Comparison of ENCODE assay signal across 1 cellular context in genomic region chr6:155444120-155444917, GRCh38.
TF ChIP-seq lines count a peak whose summit lies in the region.

No MANE protein-coding gene starts in this region.

TF ChIP-seq in HepG2, 621 proteins besides CTCF, POLR2A, EP300 and RAD21 (continued from another document and continues in another):
- TF ChIP-seq PHF20 (CRISPR knock-in tag; IDR thresholded peaks at IDR 0.05) = no peak
- TF ChIP-seq ZNF513 (CRISPR knock-in tag; conservative IDR thresholded peaks at IDR 0.05) = no peak
- no peak for TF ChIP-seq BRCA1 (CRISPR knock-in tag; IDR thresholded peaks at IDR 0.05)
- TF ChIP-seq HINFP (CRISPR knock-in tag; IDR thresholded peaks at IDR 0.05; ENCODE audit: low read depth) = no peak
- 0 out of 2 replicates have a peak, but pooled peaks have one; percentile 79 for TF ChIP-seq ZNF343 (CRISPR knock-in tag; IDR thresholded peaks at IDR 0.05)
- TF ChIP-seq ZNF317 (CRISPR knock-in tag; IDR thresholded peaks at IDR 0.05) = peak; percentile 65; the same call in 1 of the 2 replicates
- TF ChIP-seq GTF3A (CRISPR knock-in tag; conservative IDR thresholded peaks at IDR 0.05) = no peak
- TF ChIP-seq FOXO1 (CRISPR knock-in tag; IDR thresholded peaks at IDR 0.05) = peak; percentile 93
- TF ChIP-seq IKZF1 (IDR thresholded peaks at IDR 0.05) = no peak
- no peak for TF ChIP-seq ZNF282 (IDR thresholded peaks at IDR 0.05; ENCODE audit: partially characterized antibody)
- TF ChIP-seq RARG (CRISPR knock-in tag; IDR thresholded peaks at IDR 0.05; ENCODE audit: low read depth) = 0 out of 2 replicates have a peak, but pooled peaks have one; percentile 33
- TF ChIP-seq TRAFD1 (CRISPR knock-in tag; IDR thresholded peaks at IDR 0.05; ENCODE audit: borderline replicate concordance) = no peak
- TF ChIP-seq NFIB (CRISPR knock-in tag; IDR thresholded peaks at IDR 0.05; ENCODE audit: borderline replicate concordance) = no peak
- no peak for TF ChIP-seq ZNF468 (CRISPR knock-in tag; IDR thresholded peaks at IDR 0.05)
- peak; percentile 39; the same call in 1 of the 2 replicates for TF ChIP-seq ZKSCAN1 (IDR thresholded peaks at IDR 0.05; ENCODE audit: low read length)
- TF ChIP-seq ARID5B (CRISPR knock-in tag; IDR thresholded peaks at IDR 0.05) = peak; percentile 96
- TF ChIP-seq MIER2 (CRISPR knock-in tag; IDR thresholded peaks at IDR 0.05) = peak; percentile 74
- peak; percentile 94 for TF ChIP-seq ZMYM4 (CRISPR knock-in tag; IDR thresholded peaks at IDR 0.05)
- TF ChIP-seq HMGXB4 (CRISPR knock-in tag; IDR thresholded peaks at IDR 0.05; ENCODE audit: borderline replicate concordance in 1 of 2, low read depth in 1 of 2) = peak; percentile 47 to 62; a peak in 2 of 4 replicates
- no peak for TF ChIP-seq PAWR (CRISPR knock-in tag; IDR thresholded peaks at IDR 0.05; ENCODE audit: borderline replicate concordance)
- no peak for TF ChIP-seq ZNF256 (CRISPR knock-in tag; conservative IDR thresholded peaks at IDR 0.05)
- peak; percentile 40; the same call in 1 of the 2 replicates for TF ChIP-seq ZNF652 (CRISPR knock-in tag; IDR thresholded peaks at IDR 0.05; ENCODE audit: borderline replicate concordance, low read depth)
- TF ChIP-seq AHR (CRISPR knock-in tag; IDR thresholded peaks at IDR 0.05) = peak; percentile 100
- TF ChIP-seq ZZZ3 (CRISPR knock-in tag; IDR thresholded peaks at IDR 0.05; ENCODE audit: borderline replicate concordance) = no peak
- TF ChIP-seq ZNF878 (CRISPR knock-in tag; IDR thresholded peaks at IDR 0.05) = peak; percentile 43; the same call in 1 of the 2 replicates
- TF ChIP-seq PRDM10 (CRISPR knock-in tag; IDR thresholded peaks at IDR 0.05; ENCODE audit: low read depth) = peak; percentile 77; the same call in 1 of the 2 replicates
- no peak for TF ChIP-seq SP2 (CRISPR knock-in tag; IDR thresholded peaks at IDR 0.05)
- peak; percentile 76 for TF ChIP-seq ZNF414 (CRISPR knock-in tag; IDR thresholded peaks at IDR 0.05)
- peak; percentile 32; the same call in 1 of the 2 replicates for TF ChIP-seq GABPB1 (CRISPR knock-in tag; IDR thresholded peaks at IDR 0.05)
- TF ChIP-seq HMGXB3 (CRISPR knock-in tag; IDR thresholded peaks at IDR 0.05; ENCODE audit: borderline replicate concordance) = peak; percentile 85
- peak; percentile 98 for TF ChIP-seq RXRB (CRISPR knock-in tag; IDR thresholded peaks at IDR 0.05; ENCODE audit: borderline replicate concordance)
- TF ChIP-seq ZNF530 (CRISPR knock-in tag; IDR thresholded peaks at IDR 0.05; ENCODE audit: low read depth) = no peak
- TF ChIP-seq ELK4 (CRISPR knock-in tag; IDR thresholded peaks at IDR 0.05; ENCODE audit: borderline replicate concordance) = no peak
- peak; percentile 75; the same call in 1 of the 2 replicates for TF ChIP-seq SSRP1 (CRISPR knock-in tag; IDR thresholded peaks at IDR 0.05)
- TF ChIP-seq ZNF274 (CRISPR knock-in tag; IDR thresholded peaks at IDR 0.05) = no peak
- no peak for TF ChIP-seq ZFP37 (CRISPR knock-in tag; IDR thresholded peaks at IDR 0.05; ENCODE audit: borderline replicate concordance)
